Comparison of ENCODE assay signal across 1 cellular context in the genomic region with DNA sequence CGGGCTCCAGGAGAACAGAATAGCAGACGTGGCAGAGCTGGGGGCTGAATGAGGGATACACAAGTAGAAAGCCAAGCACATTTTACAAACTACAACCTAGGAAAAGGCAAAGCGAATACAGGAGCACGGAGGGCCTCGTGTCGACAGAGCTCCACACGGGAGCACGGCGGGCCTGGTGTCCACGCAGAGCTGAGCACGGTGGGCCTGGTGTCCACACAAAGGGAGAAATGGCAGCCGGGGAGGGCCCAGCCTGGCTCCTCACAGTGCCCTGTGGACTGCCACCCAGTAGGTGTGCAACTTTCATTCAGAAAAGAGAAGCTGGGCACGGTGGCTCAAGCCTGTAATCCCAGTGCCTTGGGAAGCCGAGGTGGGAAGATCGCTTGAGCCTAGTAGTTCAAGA.
A peak's percentile ranks its signal among the peaks of the same experiment; 100 is the strongest.
TF ChIP-seq lines count a peak whose summit lies in the region.

No MANE protein-coding gene starts in this region.

TF ChIP-seq in HepG2, 621 proteins besides CTCF, POLR2A, EP300 and RAD21:
- no peak for TF ChIP-seq GTF3A (CRISPR knock-in tag; conservative IDR thresholded peaks at IDR 0.05)
- TF ChIP-seq ZBTB38 (CRISPR knock-in tag; IDR thresholded peaks at IDR 0.05): peak; percentile 56; the same call in 1 of the 2 replicates
